1 cellular context compared by ENCODE assay signal in genomic region chr1:59062743-59063142, GRCh38.
TF ChIP-seq lines count a peak whose summit lies in the region.

No MANE protein-coding gene starts in this region.

TF ChIP-seq in K562, 482 proteins besides CTCF, POLR2A, EP300 and RAD21 (continued from another document and continues in another):
- TF ChIP-seq ZNF57 (CRISPR knock-in tag; IDR thresholded peaks at IDR 0.05) (no peak), CSDE1 (IDR thresholded peaks at IDR 0.05) (no peak), E4F1 (CRISPR knock-in tag; IDR thresholded peaks at IDR 0.05; ENCODE audit: borderline replicate concordance) (no peak), ZFP36 (IDR thresholded peaks at IDR 0.05; ENCODE audit: low read depth, low read length, partially characterized antibody) (peak; percentile 83), EZH2 (IDR thresholded peaks at IDR 0.05; ENCODE audit: borderline replicate concordance, low read depth, low read length) (no peak), CBX8 (IDR thresholded peaks at IDR 0.05; ENCODE audit: borderline replicate concordance, extremely low read depth, low read depth, low read length, poor library complexity, severe bottlenecking) (no peak), SAP30 (IDR thresholded peaks at IDR 0.05; ENCODE audit: borderline replicate concordance, insufficient read depth, low read depth, low read length, poor library complexity, severe bottlenecking) (no peak), FOS (IDR thresholded peaks at IDR 0.05; ENCODE audit: extremely low read depth, insufficient read length) (no peak), NCOA1 (IDR thresholded peaks at IDR 0.05; ENCODE audit: low read depth) (peak; percentile 21; the same call in 1 of the 2 replicates), ZBTB17 (CRISPR knock-in tag; IDR thresholded peaks at IDR 0.05) (no peak), ELK1 (CRISPR knock-in tag; IDR thresholded peaks at IDR 0.05) (no peak), ZNF655 (CRISPR knock-in tag; IDR thresholded peaks at IDR 0.05) (no peak), RNF219 (CRISPR knock-in tag; IDR thresholded peaks at IDR 0.05) (no peak), MNT (conservative IDR thresholded peaks at IDR 0.05) (no peak), HMBOX1 (IDR thresholded peaks at IDR 0.05) (peak; percentile 63; the same call in 1 of the 2 replicates), PATZ1 (CRISPR knock-in tag; IDR thresholded peaks at IDR 0.05; ENCODE audit: borderline replicate concordance) (no peak), ZNF764 (CRISPR knock-in tag; IDR thresholded peaks at IDR 0.05; ENCODE audit: low read depth) (no peak), MTF1 (CRISPR knock-in tag; IDR thresholded peaks at IDR 0.05; ENCODE audit: borderline replicate concordance) (no peak), SMAD1 (IDR thresholded peaks at IDR 0.05; ENCODE audit: low read depth, low read length, partially characterized antibody) (no peak), MEF2A (IDR thresholded peaks at IDR 0.05; ENCODE audit: control insufficient read depth, low read depth, low read length) (no peak), REST (CRISPR knock-in tag; IDR thresholded peaks at IDR 0.05; ENCODE audit: low read depth) (no peak), AFF1 (IDR thresholded peaks at IDR 0.05; ENCODE audit: low read depth in 1 of 2, partially characterized antibody in 2 of 2) (no peak), RBM25 (IDR thresholded peaks at IDR 0.05; ENCODE audit: low read depth, low read length, severe bottlenecking) (no peak), KLF16 (IDR thresholded peaks at IDR 0.05) (no peak), EGR1 (conservative IDR thresholded peaks at IDR 0.05) (no peak), MLLT1 (IDR thresholded peaks at IDR 0.05) (no peak), ETV5 (CRISPR knock-in tag; IDR thresholded peaks at IDR 0.05; ENCODE audit: low read depth) (no peak), ARID1B (IDR thresholded peaks at IDR 0.05) (peak; percentile 57), CAMTA2 (CRISPR knock-in tag; conservative IDR thresholded peaks at IDR 0.05) (no peak), NR0B1 (IDR thresholded peaks at IDR 0.05; ENCODE audit: partially characterized antibody) (no peak)
